ENCODE assay signal across 9 cellular contexts in the genomic region with DNA sequence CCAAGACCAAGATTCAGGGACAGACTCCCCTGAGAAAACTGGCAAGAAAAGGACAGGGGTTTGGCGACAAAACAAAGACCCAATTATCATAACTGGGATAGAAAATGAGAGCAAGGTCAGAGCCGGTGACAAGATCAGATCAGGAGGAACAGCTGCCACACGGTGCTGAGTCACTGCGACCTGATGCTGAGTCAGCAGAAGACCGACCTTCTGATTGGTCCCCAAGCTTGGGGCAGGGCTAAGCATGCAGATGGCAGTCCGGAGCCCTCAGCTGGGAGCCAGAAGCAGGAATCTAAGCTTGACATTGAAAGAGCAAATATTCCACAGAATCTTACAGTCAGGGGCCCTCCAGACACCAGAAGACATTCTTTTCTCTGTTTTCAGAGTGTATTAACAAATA. TPM values are rescaled to one million over a fixed set of nuclear protein-coding genes. Genes with fewer than 3 reads are reported as not detected.
DNase-seq lines count a peak whose midpoint lies in the region; ATAC-seq and TF ChIP-seq lines count a peak whose summit lies in the region.
"Had no signal": no experiment of that assay in that cellular context is flagged by ENCODE, and none has a peak within 500 bp of the region (broad histone marks: within the 10 kb centered on the region; RNA-seq: fewer than 3 reads in every experiment).

No MANE protein-coding gene starts in this region.

- 9 to 27% methylated on average over 6 of the region's 6 CpGs for WGBS in sigmoid colon, 2 donors

- TF ChIP-seq CTCF in OCI-LY3 (IDR thresholded peaks at IDR 0.05; ENCODE audit: low read depth, low read length) (no peak), right atrium auricular region (IDR thresholded peaks at IDR 0.05) (no peak), sigmoid colon (IDR thresholded peaks at IDR 0.05) (no peak)

- no peaks in the 10 kb centered on the region for H3K79me2 ChIP-seq in OCI-LY3 (ENCODE audit: low read length)

- H3K36me3 ChIP-seq in OCI-LY3 (replicated peaks; ENCODE audit: low read depth, low read length) (no peaks in the 10 kb centered on the region), right atrium auricular region (no peaks in the 10 kb centered on the region), sigmoid colon (no peaks in the 10 kb centered on the region)

- H3K4me3 Mint-ChIP-seq in activated naive CD8-positive, alpha-beta T cell treated with anti-CD3 and anti-CD28 coated beads, Interleukin-2, amount 50 U/mL, for 24 hours: no peak overlapping the region
- H3K4me3 Mint-ChIP-seq: activated naive CD8-positive, alpha-beta T cell treated with anti-CD3 and anti-CD28 coated beads, Interleukin-2, amount 10 ng/mL, durations not matched to agents 7 days and 5 days had no signal

- peaks cover 15% of the 10 kb centered on the region for H3K27me3 Mint-ChIP-seq in activated naive CD8-positive, alpha-beta T cell treated with anti-CD3 and anti-CD28 coated beads, Interleukin-2, amount 50 U/mL, for 24 hours

- H3K27ac ChIP-seq in OCI-LY3 (ENCODE audit: low read length) (no peak overlapping the region), right atrium auricular region (no peak overlapping the region), sigmoid colon (no peak overlapping the region)

- peaks cover 7% of the 10 kb centered on the region for H3K9me3 Mint-ChIP-seq in activated naive CD8-positive, alpha-beta T cell treated with anti-CD3 and anti-CD28 coated beads, Interleukin-2, amount 50 U/mL, for 24 hours

- intact Hi-C loops in sigmoid colon (cut with DNase I): no loop called here

- TF ChIP-seq EP300 in sigmoid colon (IDR thresholded peaks at IDR 0.05): no peak

- no peak for TF ChIP-seq POLR2A in sigmoid colon (IDR thresholded peaks at IDR 0.05)

- ATAC-seq in activated naive CD8-positive, alpha-beta T cell treated with anti-CD3 and anti-CD28 coated beads, Interleukin-2, amount 50 U/mL, for 24 hours: peak; percentile 84

- H3K36me3 Mint-ChIP-seq in activated naive CD8-positive, alpha-beta T cell treated with anti-CD3 and anti-CD28 coated beads, Interleukin-2, amount 50 U/mL, for 24 hours (ENCODE audit: low read depth): no peaks in the 10 kb centered on the region
- H3K36me3 Mint-ChIP-seq: activated naive CD8-positive, alpha-beta T cell treated with anti-CD3 and anti-CD28 coated beads, Interleukin-2, amount 10 ng/mL, durations not matched to agents 7 days and 5 days had no signal

- H3K4me1 ChIP-seq in OCI-LY3 (ENCODE audit: low read length): peaks cover 8% of the 10 kb centered on the region; the same call in 1 of the 2 replicates
- H3K4me1 ChIP-seq in right atrium auricular region: peaks cover 0 to 13% of the 10 kb centered on the region in 2 donors
- peaks cover 0 to 4% (median 0%) of the 10 kb centered on the region in 4 donors for H3K4me1 ChIP-seq in sigmoid colon

- DNase-seq in G401 (ENCODE audit: low spot score) (peak; percentile 79), H4 (ENCODE audit: low spot score) (peak; percentile 94), KBM-7 (peak; percentile 84), right atrium auricular region (ENCODE audit: low spot score) (peak; percentile 83), sigmoid colon (peak; percentile 74)
- DNase-seq in activated naive CD8-positive, alpha-beta T cell treated with anti-CD3 and anti-CD28 coated beads, Interleukin-2, amount 50 U/mL, for 24 hours: peak; percentile 23
- DNase-seq in central memory CD4-positive, alpha-beta T cell: no peak
- DNase-seq: activated naive CD8-positive, alpha-beta T cell treated with anti-CD3 and anti-CD28 coated beads, Interleukin-2, amount 10 ng/mL, durations not matched to agents 7 days and 5 days had no signal

- H3K4me1 Mint-ChIP-seq in activated naive CD8-positive, alpha-beta T cell treated with anti-CD3 and anti-CD28 coated beads, Interleukin-2, amount 50 U/mL, for 24 hours: peaks cover 5% of the 10 kb centered on the region
- H3K4me1 Mint-ChIP-seq: activated naive CD8-positive, alpha-beta T cell treated with anti-CD3 and anti-CD28 coated beads, Interleukin-2, amount 10 ng/mL, durations not matched to agents 7 days and 5 days had no signal

- H4K20me1 ChIP-seq in OCI-LY3 (ENCODE audit: insufficient read depth, low read length): no peaks in the 10 kb centered on the region

- no peaks in the 10 kb centered on the region for H3K27me3 ChIP-seq in OCI-LY3 (ENCODE audit: low read depth, low read length)
- no peaks in the 10 kb centered on the region for H3K27me3 ChIP-seq in right atrium auricular region
- H3K27me3 ChIP-seq in sigmoid colon: no peaks in the 10 kb centered on the region

- no peak overlapping the region for H3K27ac Mint-ChIP-seq in activated naive CD8-positive, alpha-beta T cell treated with anti-CD3 and anti-CD28 coated beads, Interleukin-2, amount 50 U/mL, for 24 hours
- H3K27ac Mint-ChIP-seq: activated naive CD8-positive, alpha-beta T cell treated with anti-CD3 and anti-CD28 coated beads, Interleukin-2, amount 10 ng/mL, durations not matched to agents 7 days and 5 days had no signal

- peak overlapping the region; percentile 49 for H3K4me2 ChIP-seq in OCI-LY3 (ENCODE audit: low read length)

- H3K4me3 ChIP-seq in OCI-LY3 (ENCODE audit: low read length) (peak overlapping the region; percentile 51), right atrium auricular region (no peak overlapping the region), sigmoid colon (no peak overlapping the region)

- H3K9me3 ChIP-seq in OCI-LY3 (ENCODE audit: insufficient read depth, low read length) (no peaks in the 10 kb centered on the region), right atrium auricular region (no peaks in the 10 kb centered on the region), sigmoid colon (no peaks in the 10 kb centered on the region)

- H2AFZ ChIP-seq in OCI-LY3 (ENCODE audit: low read depth, low read length): peak overlapping the region; percentile 88

- H3K9ac ChIP-seq in OCI-LY3 (ENCODE audit: low read length): peak overlapping the region; percentile 12; the same call in 1 of the 2 replicates

- in situ Hi-C loops in G401 (cut with HindIII; ENCODE audit: low sequenced_read_pairs) (no loop called here), KBM-7 (cut with MboI; ENCODE audit: low pct_unique_long_range_greater_than_20kb, low sequenced_read_pairs) (no loop called here)

RNA-seq across cellular contexts. Expression of gene ARMH4, which starts 19.1 kb away (rescaled TPM):
- total RNA-seq in G401 (2014; rRNA removed; shearing (Covaris generic)): 2.1 and 3.7 TPM in 2 replicates
- 0.90 and 1.7 TPM in 2 replicates for total RNA-seq in H4 (2014; rRNA removed; shearing (Covaris generic))
- 10 to 100 TPM in 1 of 2 donors, 1 to 10 TPM in 1; 3.4 to 16.3 TPM for total RNA-seq in right atrium auricular region
- total RNA-seq in sigmoid colon: 1 to 10 TPM; 1.2 to 6.6 (median 3.7) TPM
- polyA plus RNA-seq in sigmoid colon: under 1 TPM in 2 of 3 donors, not detected in 1; 0.60 to 0.98 TPM
- total RNA-seq: activated naive CD8-positive, alpha-beta T cell treated with anti-CD3 and anti-CD28 coated beads, Interleukin-2, amount 10 ng/mL, durations not matched to agents 7 days and 5 days had no signal

RNA-seq across cellular contexts. Expression of gene ACTR10, which starts 28.9 kb away (rescaled TPM):
- 49.2 and 56.0 TPM in 2 replicates for total RNA-seq in G401 (2014; rRNA removed; shearing (Covaris generic))
- 81.2 and 87.7 TPM in 2 replicates for total RNA-seq in H4 (2014; rRNA removed; shearing (Covaris generic))
- total RNA-seq in right atrium auricular region: 100 to 1,000 TPM in 1 of 2 donors, 10 to 100 TPM in 1; 55.3 to 109 TPM
- 10 to 100 TPM; 67.1 to 77.3 (median 69.3) TPM for total RNA-seq in sigmoid colon
- 10 to 100 TPM; 56.4 to 78.1 (median 60.7) TPM for polyA plus RNA-seq in sigmoid colon
